Comparison of ENCODE assay signal across 23 cellular contexts in genomic region chr5:53927668-53928247, GRCh38.
"Had no signal": no experiment of that assay in that cellular context is flagged by ENCODE, and none has a peak within 500 bp of the region (broad histone marks: within the 10 kb centered on the region; RNA-seq: fewer than 3 reads in every experiment).

No MANE protein-coding gene starts in this region.

- H3K4me1 ChIP-seq: ascending aorta, spleen, tibial nerve had no signal

- H3K36me3 Mint-ChIP-seq: activated naive CD4-positive, alpha-beta T cell treated with anti-CD3 and anti-CD28 coated beads, Interleukin-2, amount 10 ng/mL, durations not matched to agents 7 days and 5 days; brain had no signal

- H3K27ac Mint-ChIP-seq: activated naive CD4-positive, alpha-beta T cell treated with anti-CD3 and anti-CD28 coated beads, Interleukin-2, amount 10 ng/mL, durations not matched to agents 7 days and 5 days; activated naive CD8-positive, alpha-beta T cell treated with anti-CD3 and anti-CD28 coated beads, Interleukin-2, amount 10 ng/mL, durations not matched to agents 7 days and 5 days; activated T-helper 1 cell treated with anti-CD3 and anti-CD28 coated beads, Interleukin-12 subunit alpha, Interleukin-12 subunit beta, Interleukin-2, Interleukin-4 antibody, amounts not matched to agents 30 ng/mL and 10 ng/mL and 1 ng/mL, durations not matched to agents 14 hours and 24 hours and 36 hours; brain; effector memory CD8-positive, alpha-beta T cell; naive thymus-derived CD4-positive, alpha-beta T cell had no signal

- H3K4me3 ChIP-seq: ascending aorta, cardiac muscle cell, gastroesophageal sphincter, hepatocyte, spleen, tibial nerve had no signal

- H2AFZ ChIP-seq: hepatocyte had no signal

- H3K79me2 ChIP-seq: hepatocyte had no signal

- H3K4me3 Mint-ChIP-seq: activated naive CD4-positive, alpha-beta T cell treated with anti-CD3 and anti-CD28 coated beads, Interleukin-2, amount 10 ng/mL, durations not matched to agents 7 days and 5 days; activated naive CD8-positive, alpha-beta T cell treated with anti-CD3 and anti-CD28 coated beads, Interleukin-2, amount 10 ng/mL, durations not matched to agents 7 days and 5 days; activated T-helper 1 cell treated with anti-CD3 and anti-CD28 coated beads, Interleukin-12 subunit alpha, Interleukin-12 subunit beta, Interleukin-2, Interleukin-4 antibody, amounts not matched to agents 30 ng/mL and 10 ng/mL and 1 ng/mL, durations not matched to agents 14 hours and 24 hours and 36 hours; brain; effector memory CD8-positive, alpha-beta T cell; naive thymus-derived CD4-positive, alpha-beta T cell had no signal

- H3K27me3 Mint-ChIP-seq: activated naive CD4-positive, alpha-beta T cell treated with anti-CD3 and anti-CD28 coated beads, Interleukin-2, amount 10 ng/mL, durations not matched to agents 7 days and 5 days; activated naive CD8-positive, alpha-beta T cell treated with anti-CD3 and anti-CD28 coated beads, Interleukin-2, amount 10 ng/mL, durations not matched to agents 7 days and 5 days; brain; effector memory CD8-positive, alpha-beta T cell; naive thymus-derived CD4-positive, alpha-beta T cell had no signal

- H3K9me3 Mint-ChIP-seq: activated naive CD4-positive, alpha-beta T cell treated with anti-CD3 and anti-CD28 coated beads, Interleukin-2, amount 10 ng/mL, durations not matched to agents 7 days and 5 days; activated naive CD8-positive, alpha-beta T cell treated with anti-CD3 and anti-CD28 coated beads, Interleukin-2, amount 10 ng/mL, durations not matched to agents 7 days and 5 days; activated T-helper 1 cell treated with anti-CD3 and anti-CD28 coated beads, Interleukin-12 subunit alpha, Interleukin-12 subunit beta, Interleukin-2, Interleukin-4 antibody, amounts not matched to agents 30 ng/mL and 10 ng/mL and 1 ng/mL, durations not matched to agents 14 hours and 24 hours and 36 hours; brain; effector memory CD8-positive, alpha-beta T cell; naive thymus-derived CD4-positive, alpha-beta T cell had no signal

- H3K4me1 Mint-ChIP-seq: activated naive CD4-positive, alpha-beta T cell treated with anti-CD3 and anti-CD28 coated beads, Interleukin-2, amount 10 ng/mL, durations not matched to agents 7 days and 5 days; activated naive CD8-positive, alpha-beta T cell treated with anti-CD3 and anti-CD28 coated beads, Interleukin-2, amount 10 ng/mL, durations not matched to agents 7 days and 5 days had no signal

- H3K27ac ChIP-seq: ascending aorta, cardiac muscle cell, gastroesophageal sphincter, hepatocyte, spleen, tibial nerve had no signal

- DNase-seq: activated CD4-positive, alpha-beta T cell treated with anti-CD3 and anti-CD28 coated beads for 4 hours; activated CD4-positive, alpha-beta T cell treated with anti-CD3 and anti-CD28 coated beads, Interleukin-2, amount 50 U/mL, for 48 hours; activated CD8-positive, alpha-beta memory T cell treated with anti-CD3 and anti-CD28 coated beads for 24 hours; activated gamma-delta T cell; activated naive CD4-positive, alpha-beta T cell treated with anti-CD3 and anti-CD28 coated beads, Interleukin-2, amount 10 ng/mL, durations not matched to agents 7 days and 5 days; activated naive CD8-positive, alpha-beta T cell treated with anti-CD3 and anti-CD28 coated beads, Interleukin-2, amount 10 ng/mL, durations not matched to agents 7 days and 5 days; activated T-cell treated with anti-CD3 and anti-CD28 coated beads, Interleukin-2, amount 50 U/mL, for 1 hour; cortex of kidney; effector memory CD8-positive, alpha-beta T cell; islet precursor cell; left ventricle myocardium superior; midbrain; naive thymus-derived CD4-positive, alpha-beta T cell; right cardiac atrium; spleen; stimulated activated naive CD4-positive, alpha-beta T cell treated with Interleukin-2 at 50 U/mL for 16 hours had no signal

- H3K36me3 ChIP-seq: ascending aorta, cardiac muscle cell, gastroesophageal sphincter, spleen, tibial nerve had no signal

- H3K9me3 ChIP-seq: ascending aorta, gastroesophageal sphincter, spleen, tibial nerve had no signal

- ATAC-seq: effector memory CD8-positive, alpha-beta T cell; gastroesophageal sphincter; left ventricle myocardium superior; naive thymus-derived CD4-positive, alpha-beta T cell; right cardiac atrium had no signal

- H3K27me3 ChIP-seq: ascending aorta, cardiac muscle cell, gastroesophageal sphincter, hepatocyte, spleen, tibial nerve had no signal

- H3K4me2 ChIP-seq: hepatocyte had no signal
